ENCODE assay signal across 8 cellular contexts in the genomic region with DNA sequence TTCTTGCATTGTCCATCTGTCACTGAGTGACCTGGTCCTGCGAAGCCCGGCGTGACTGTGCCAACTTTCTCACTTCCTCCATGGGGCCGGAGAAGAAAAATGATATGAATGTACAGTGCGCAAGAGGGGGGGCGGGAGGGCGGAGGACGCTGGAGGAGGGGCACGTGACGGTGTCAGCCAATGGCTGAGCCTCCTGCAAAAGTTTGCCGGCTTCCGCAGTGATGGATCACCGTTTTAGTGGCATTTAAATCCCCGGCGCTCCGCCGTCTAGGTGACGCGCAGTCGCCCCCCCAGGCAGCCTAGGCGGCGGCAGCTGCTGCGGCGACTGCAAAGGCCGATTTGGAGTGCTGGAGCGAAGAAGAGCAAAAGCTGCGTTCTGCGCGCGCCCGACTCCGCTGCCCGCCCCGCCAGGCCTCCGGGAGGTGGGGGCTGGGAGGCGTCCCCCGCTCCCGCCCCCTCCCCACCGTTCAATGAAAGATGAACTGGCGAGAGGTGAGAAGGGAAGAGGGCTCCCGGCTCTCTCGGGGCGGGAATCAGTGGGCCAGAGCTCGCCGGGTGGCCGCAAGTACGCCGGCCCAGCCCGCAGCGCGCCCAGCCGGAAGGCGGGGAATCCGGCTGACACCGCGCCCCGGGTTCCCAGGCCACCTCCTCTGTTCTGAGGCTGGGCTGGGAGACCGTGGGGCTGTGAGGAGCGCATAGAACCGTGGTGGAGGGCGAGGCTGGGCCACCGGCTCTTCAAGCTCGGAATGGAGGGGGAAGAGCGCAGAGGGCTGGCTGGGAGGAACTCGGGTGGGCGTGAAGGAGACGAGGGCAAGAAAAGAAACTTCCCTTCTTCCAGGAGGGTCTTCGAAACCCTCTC. TPM values are rescaled to one million over a fixed set of nuclear protein-coding genes. Genes with fewer than 3 reads are reported as not detected.
DNase-seq lines count a peak whose midpoint lies in the region; ATAC-seq and TF ChIP-seq lines count a peak whose summit lies in the region.

TSS of gene HOXA1 (minus strand) at position 104 of the 859 bp plus-strand sequence. CDS start at position 16, 88 bp downstream.

- TF ChIP-seq POLR2A in GM18951 (IDR thresholded peaks at IDR 0.05; ENCODE audit: extremely low read depth, insufficient read depth, insufficient read length), result peak; percentile 58

- in situ Hi-C loops in GM18951 (cut with MboI; ENCODE audit: low sequenced_read_pairs, unreplicated experiment), result no loop called here

- peak; percentile 67 for ATAC-seq in HG03108 (IDR thresholded peaks at IDR 0.05; ENCODE audit: unreplicated experiment)

- DNase-seq in AG08395 (ENCODE audit: low spot score) (peak; percentile 99), NCI-H2196 (lab: John Stamatoyannopoulos, UW; ENCODE audit: unreplicated experiment) (peak; percentile 83), dermis blood vessel endothelial cell (peak; percentile 94), medulla oblongata (ENCODE audit: extremely low spot score) (peak; percentile 87)
- DNase-seq in activated CD4-positive, alpha-beta T cell treated with anti-CD3 and anti-CD28 coated beads for 24 hours (ENCODE audit: low read depth in 2 of 2), result peak; percentile 29 to 44
- peak; percentile 44 for DNase-seq in stimulated activated CD8-positive, alpha-beta memory T cell treated with anti-CD3 and anti-CD28 coated beads, Interleukin-15, amount 100 ng/mL, for 1 hour (ENCODE audit: low read depth)

RNA-seq across cellular contexts. Expression of gene HOXA1, which starts in this region (rescaled TPM):
- 0.68 and 0.84 TPM in 2 replicates for total RNA-seq in dermis blood vessel endothelial cell

Comparison
In these comparisons a context has a peak if more than half of its experiments do, and no peak if none do; other contexts are left out.
1. Peak in every context shown above with its lines: DNase-seq and ATAC-seq.
2. Peak in DNase-seq in dermis blood vessel endothelial cell; RNA of the gene not detected or under 1 TPM.
3. DNase-seq: peak in every context shown above with its lines; median percentile 99 in AG08395; 94 in dermis blood vessel endothelial cell; 87 in medulla oblongata; 83 in NCI-H2196; 44 in stimulated activated CD8-positive, alpha-beta memory T cell treated with anti-CD3 and anti-CD28 coated beads, Interleukin-15, amount 100 ng/mL, for 1 hour; 36 in activated CD4-positive, alpha-beta T cell treated with anti-CD3 and anti-CD28 coated beads for 24 hours.